Comparison of ENCODE assay signal across 8 cellular contexts in genomic region chr12:50403001-50403440, GRCh38. TPM values are rescaled to one million over a fixed set of nuclear protein-coding genes. Genes with fewer than 3 reads are reported as not detected.
DNase-seq lines count a peak whose midpoint lies in the region; ATAC-seq, FAIRE-seq and TF ChIP-seq lines count a peak whose summit lies in the region.

No MANE protein-coding gene starts in this region.

- no peak for TF ChIP-seq CTCF in endodermal cell (conservative IDR thresholded peaks at IDR 0.05)
- TF ChIP-seq CTCF in prostate gland (IDR thresholded peaks at IDR 0.05) = no peak

- H3K27me3 ChIP-seq in endodermal cell (ENCODE audit: control insufficient read depth, insufficient read depth, low read length, poor library complexity, severe bottlenecking) = no peaks in the 10 kb centered on the region
- no peaks in the 10 kb centered on the region for H3K27me3 ChIP-seq in prostate gland (replicated peaks; ENCODE audit: insufficient read depth)

- H3K4me3 ChIP-seq in GM08714 (ENCODE audit: low read length) (peak overlapping the region; percentile 71; the same call in 1 of the 2 replicates), endodermal cell (ENCODE audit: low read length) (peak overlapping the region; percentile 95), prostate gland (peak overlapping the region; percentile 68 to 71)

- 64 to 83% methylated on average over 2 to 3 of the region's 3 CpGs for WGBS in endodermal cell (ENCODE audit: insufficient coverage in 1 of 2, insufficient read length in 1 of 2), 2 experiments
- WGBS in prostate gland = 29% methylated on average over 3 of the region's 3 CpGs

- H3K27ac Mint-ChIP-seq in endodermal cell = peak overlapping the region; percentile 99

- H3K36me3 Mint-ChIP-seq in endodermal cell (ENCODE audit: low read depth) = peaks cover 7% of the 10 kb centered on the region

- H3K4me3 Mint-ChIP-seq in endodermal cell = peak overlapping the region; percentile 99

- H3K9ac ChIP-seq in endodermal cell (ENCODE audit: extremely low read depth, low read length, poor library complexity, severe bottlenecking) = peak overlapping the region; percentile 96

- no peaks in the 10 kb centered on the region for H3K4me1 ChIP-seq in endodermal cell (ENCODE audit: control insufficient read depth, insufficient read depth, low read length)
- H3K4me1 ChIP-seq in prostate gland (replicated peaks) = no peaks in the 10 kb centered on the region

- H3K9me3 Mint-ChIP-seq in endodermal cell = peaks cover 4% of the 10 kb centered on the region

- H3K27ac ChIP-seq in endodermal cell (ENCODE audit: low read depth, low read length) (no peak overlapping the region), prostate gland (peak overlapping the region; percentile 88 to 94), caudate nucleus (ENCODE audit: low read depth, low read length) (no peak overlapping the region)

- FAIRE-seq in GM12891 (lab: Jason Lieb, UNC) = no peak

- peak; percentile 72 for DNase-seq in OCI-M1 (lab: John Stamatoyannopoulos, UW)
- no peak for DNase-seq in endodermal cell
- DNase-seq in prostate gland (ENCODE audit: low spot score) = no peak
- no peak for DNase-seq in caudate nucleus (lab: John Stamatoyannopoulos, UW)
- DNase-seq in globus pallidus (ENCODE audit: low spot score) = no peak
- DNase-seq in GM12891 (ENCODE audit: insufficient read length, low spot score) = no peak

- intact Hi-C loops in prostate gland (cut with DNase I) = loop anchor here (5.0 kb wide), 1 partner anchor 181 kb away; no protein-coding TSS in a partner anchor

- no peaks in the 10 kb centered on the region for H3K9me3 ChIP-seq in endodermal cell (ENCODE audit: control insufficient read depth, low read length)
- no peaks in the 10 kb centered on the region for H3K9me3 ChIP-seq in prostate gland

- no peaks in the 10 kb centered on the region for H3K27me3 Mint-ChIP-seq in endodermal cell (ENCODE audit: insufficient read depth)

- H3K36me3 ChIP-seq in endodermal cell (ENCODE audit: control insufficient read depth, insufficient read depth, low read length) (peaks cover 12% of the 10 kb centered on the region), prostate gland (no peaks in the 10 kb centered on the region)

- TF ChIP-seq POLR2A in prostate gland (IDR thresholded peaks at IDR 0.05) = no peak
- TF ChIP-seq POLR2A in GM12891 (IDR thresholded peaks at IDR 0.05; ENCODE audit: low read depth, low read length) = no peak

- H3K4me1 Mint-ChIP-seq in endodermal cell = peaks cover 10% of the 10 kb centered on the region

- ATAC-seq in HG03342 (IDR thresholded peaks at IDR 0.05; ENCODE audit: unreplicated experiment) = no peak

TF ChIP-seq in GM12891, 5 proteins besides CTCF, POLR2A, EP300 and RAD21:
- TF ChIP-seq TAF1 (IDR thresholded peaks at IDR 0.05; ENCODE audit: low read depth, low read length) (no peak), POU2F2 (IDR thresholded peaks at IDR 0.05; ENCODE audit: low read depth, low read length) (no peak), POLR2AphosphoS5 (IDR thresholded peaks at IDR 0.05; ENCODE audit: low read depth, low read length) (no peak), SPI1 (IDR thresholded peaks at IDR 0.05; ENCODE audit: low read depth, low read length) (no peak), PAX5 (IDR thresholded peaks at IDR 0.05; ENCODE audit: insufficient read depth, low read length, severe bottlenecking) (no peak)

RNA-seq across cellular contexts. Expression of gene LARP4, which starts 2.3 kb away (rescaled TPM):
- total RNA-seq in endodermal cell (100 to 1,000 TPM in 1 of 2 donors, 10 to 100 TPM in 1; 91.7 to 106 TPM), prostate gland (10 to 100 TPM; 29.7 to 32.9 TPM)
- 32.8 TPM for polyA plus RNA-seq in endodermal cell (2013, experiment 1 of 2)
- polyA plus RNA-seq in endodermal cell (2013, experiment 2 of 2) = 32.1 TPM
- polyA plus RNA-seq in GM12891 (2012; ENCODE audit: low read depth, missing spikeins) = 10.4 TPM

RNA-seq across cellular contexts. Expression of gene FAM186A, which starts 6.6 kb away (rescaled TPM):
- total RNA-seq in endodermal cell (not detected), prostate gland (under 1 TPM in 1 of 2 donors, not detected in 1; 0.51 TPM)
- polyA plus RNA-seq in endodermal cell (2013, experiment 1 of 2) = not detected
- not detected for polyA plus RNA-seq in endodermal cell (2013, experiment 2 of 2)
- 0.06 TPM for polyA plus RNA-seq in GM12891 (2012; ENCODE audit: low read depth, missing spikeins)

Comparison
In these comparisons a context has a peak if more than half of its experiments do, and no peak if none do; other contexts are left out.
1. H3K27ac ChIP-seq: peak in prostate gland (2 of 2); none in endodermal cell (single experiment) and caudate nucleus (single experiment).
2. Peak in every context shown above with its lines, with median percentiles within 50 percentile points of each other: H3K4me3 ChIP-seq.